In genomic region chr2:191376981-191377629, GRCh38 we compare ENCODE assay signal across 8 cellular contexts.
DNase-seq lines count a peak whose midpoint lies in the region; ATAC-seq lines count a peak whose summit lies in the region.

No MANE protein-coding gene starts in this region.

- intact Hi-C loops in Right ventricle myocardium superior (cut with DNase I) = no loop called here

- H2AFZ ChIP-seq in ACC112 (ENCODE audit: low read length, unreplicated experiment) = no peak overlapping the region

- ATAC-seq in GM18861 (IDR thresholded peaks at IDR 0.05; ENCODE audit: unreplicated experiment) = peak; percentile 68
- peak; percentile 92 for ATAC-seq in Right ventricle myocardium superior (ENCODE audit: poor library complexity)
- ATAC-seq in HG03139 (IDR thresholded peaks at IDR 0.05; ENCODE audit: unreplicated experiment) = no peak
- ATAC-seq in GM19328 (IDR thresholded peaks at IDR 0.05; ENCODE audit: unreplicated experiment) = no peak

- no peak overlapping the region for H3K4me3 ChIP-seq in ACC112 (ENCODE audit: low read depth, low read length)

- H3K27me3 ChIP-seq in ACC112 (ENCODE audit: insufficient read depth, low read length) = no peaks in the 10 kb centered on the region

- DNase-seq in HK-2 (ENCODE audit: unreplicated experiment) = peak; percentile 63
- DNase-seq in SW 1271 (lab: John Stamatoyannopoulos, UW) = peak; percentile 72 to 91
- peak; percentile 74 for DNase-seq in Right ventricle myocardium superior
- peak; percentile 32 for DNase-seq in putamen (ENCODE audit: low spot score)

- peaks cover 5% of the 10 kb centered on the region; the same call in 1 of the 2 replicates for H3K36me3 ChIP-seq in ACC112 (ENCODE audit: insufficient read depth, low read length)

- H3K79me2 ChIP-seq in ACC112 (ENCODE audit: control insufficient read depth, insufficient read depth, low read length, unreplicated experiment) = peaks cover 5% of the 10 kb centered on the region

- peaks cover 19% of the 10 kb centered on the region for H3K4me1 ChIP-seq in ACC112 (ENCODE audit: control insufficient read depth, insufficient read depth, low read length, unreplicated experiment)

- peak overlapping the region; percentile 77 for H3K27ac ChIP-seq in ACC112 (ENCODE audit: low read depth, low read length)

Comparison
In these comparisons a context has a peak if more than half of its experiments do, and no peak if none do; other contexts are left out.
1. ATAC-seq: peak in GM18861 (single experiment) and Right ventricle myocardium superior (single experiment); none in HG03139 (single experiment) and GM19328 (single experiment).
2. Peak in every context shown above with its lines, with median percentiles within 50 percentile points of each other: DNase-seq.